14 cellular contexts compared by ENCODE assay signal in genomic region chr1:29985376-29985945, GRCh38.
"Had no signal": no experiment of that assay in that cellular context is flagged by ENCODE, and none has a peak within 500 bp of the region (broad histone marks: within the 10 kb centered on the region; RNA-seq: fewer than 3 reads in every experiment).

No MANE protein-coding gene starts in this region.

- H3K4me1 ChIP-seq: prostate gland, sigmoid colon had no signal

- H3K27me3 ChIP-seq: cardiac muscle cell, sigmoid colon had no signal

- H3K4me3 ChIP-seq: cardiac muscle cell, lower lobe of right lung, prostate gland, sigmoid colon had no signal

- H3K27ac ChIP-seq: cardiac muscle cell, prostate gland, WERI-Rb-1 had no signal

- H3K9me3 ChIP-seq: lower lobe of right lung, prostate gland, sigmoid colon had no signal

- H3K36me3 ChIP-seq: cardiac muscle cell, lower lobe of right lung, prostate gland, sigmoid colon, WERI-Rb-1 had no signal

- DNase-seq: activated CD4-positive, alpha-beta T cell treated with anti-CD3 and anti-CD28 coated beads for 36 hours; activated CD8-positive, alpha-beta T cell treated with anti-CD3 and anti-CD28 coated beads for 36 hours; activated naive CD4-positive, alpha-beta T cell treated with anti-CD3 and anti-CD28 coated beads for 36 hours; effector CD8-positive, alpha-beta T cell; lower lobe of right lung; natural killer cell; nucleus accumbens; sigmoid colon; stimulated activated CD4-positive, alpha-beta T cell treated with anti-CD3 and anti-CD28 coated beads, Interleukin-4, amount 100 ng/mL, for 1 hour; stimulated activated CD8-positive, alpha-beta memory T cell treated with anti-CD3 and anti-CD28 coated beads, Interleukin-4, amount 100 ng/mL, for 48 hours; T-helper 1 cell; WERI-Rb-1 had no signal

- ATAC-seq: activated CD4-positive, alpha-beta T cell treated with anti-CD3 and anti-CD28 coated beads for 36 hours; activated CD8-positive, alpha-beta T cell treated with anti-CD3 and anti-CD28 coated beads for 36 hours; natural killer cell had no signal
